ENCODE assay signal across 22 cellular contexts in the genomic region with DNA sequence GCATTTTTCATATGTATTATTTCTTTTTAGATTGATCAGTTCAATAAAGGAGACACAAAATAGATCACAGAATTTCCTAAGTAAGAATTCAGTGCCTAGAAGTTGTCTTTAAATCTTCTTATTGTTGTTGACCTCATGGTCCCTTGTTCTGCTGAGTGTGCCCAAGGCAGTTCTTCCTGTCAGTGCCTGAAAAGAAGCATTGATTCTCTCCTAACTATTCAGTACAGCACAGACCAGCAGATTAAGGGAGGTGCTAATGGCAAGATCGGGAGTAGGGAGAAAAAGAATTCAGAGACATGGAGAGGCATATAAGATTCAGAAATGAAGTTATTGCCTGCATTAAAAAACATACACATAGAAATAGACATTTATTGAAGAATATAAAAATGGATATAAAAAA.
DNase-seq lines count a peak whose midpoint lies in the region; ATAC-seq and TF ChIP-seq lines count a peak whose summit lies in the region.
"Had no signal": no experiment of that assay in that cellular context is flagged by ENCODE, and none has a peak within 500 bp of the region (broad histone marks: within the 10 kb centered on the region; RNA-seq: fewer than 3 reads in every experiment).

No MANE protein-coding gene starts in this region.

- no peaks in the 10 kb centered on the region for H3K79me2 ChIP-seq in neural progenitor cell (ENCODE audit: low read depth)

- H3K27ac ChIP-seq in HEK293 (ENCODE audit: extremely low read depth, low read depth, low read length) (no peak overlapping the region), neural progenitor cell (no peak overlapping the region)

- peak overlapping the region; percentile 54 for H3K27ac Mint-ChIP-seq in neural progenitor cell
- H3K27ac Mint-ChIP-seq in activated CD4-positive, alpha-beta T cell treated with anti-CD3 and anti-CD28 coated beads for 36 hours, result no peak overlapping the region
- H3K27ac Mint-ChIP-seq: T-helper 1 cell treated with Interleukin-12 subunit alpha and Interleukin-12 subunit beta and Interleukin-4 antibody, amounts not matched to agents 30 μg/mL and 1 μg/mL, for 36 hours had no signal

- H2AFZ ChIP-seq in neural progenitor cell (replicated peaks), result no peak overlapping the region

- DNase-seq in NCI-H82 treated with DMSO at 0.1 percent for 48 hours (lab: John Stamatoyannopoulos, UW; ENCODE audit: unreplicated experiment), result peak; percentile 89
- peak; percentile 41 for DNase-seq in epidermal melanocyte (ENCODE audit: insufficient read length, low spot score)
- DNase-seq in neural progenitor cell (ENCODE audit: low spot score), result peak; percentile 41
- no peak for DNase-seq in HK-2 (ENCODE audit: unreplicated experiment)
- DNase-seq in activated CD4-positive, alpha-beta T cell treated with anti-CD3 and anti-CD28 coated beads for 36 hours, result no peak
- DNase-seq in NOMO-1 treated with dmso at 0.1 percent for 144 hours (lab: John Stamatoyannopoulos, UW; ENCODE audit: unreplicated experiment), result no peak
- DNase-seq: ACHN, C1 segment of cervical spinal cord, Caco-2, DMS53, EL, GOT3, KG1, NCI-H1417, NCI-H187 treated with DMSO at 0.1 percent for 48 hours, NCI-H345, NCI-H526, SHP77 had no signal

- no peak for TF ChIP-seq CTCF in HEK293 (tag by site-specific recombination; IDR thresholded peaks at IDR 0.05)
- no peak for TF ChIP-seq CTCF in neural progenitor cell (IDR thresholded peaks at IDR 0.05)

- H3K36me3 ChIP-seq in HEK293 (ENCODE audit: control insufficient read depth in 2 of 2, insufficient read depth in 1 of 2, low read length in 2 of 2) (no peaks in the 10 kb centered on the region), neural progenitor cell (no peaks in the 10 kb centered on the region)

- CTCF ChIA-PET in HEK293 (lab: Yijun Ruan, JAX), result no interaction called here
- CTCF ChIA-PET in activated CD4-positive, alpha-beta T cell treated with anti-CD3 and anti-CD28 coated beads for 36 hours (lab: Charles Lee), result no interaction called here

- intact Hi-C loops in activated CD4-positive, alpha-beta T cell treated with anti-CD3 and anti-CD28 coated beads for 36 hours (cut with DNase I, micrococcal nuclease), result no loop called here

- H3K4me1 ChIP-seq in HEK293 (ENCODE audit: control insufficient read depth, insufficient read depth, low read length) (no peaks in the 10 kb centered on the region), neural progenitor cell (peaks cover 12% of the 10 kb centered on the region)
- H3K4me1 ChIP-seq: Caco-2 had no signal

- no peaks in the 10 kb centered on the region for H3K27me3 ChIP-seq in neural progenitor cell

- H3K9me3 ChIP-seq in HEK293 (ENCODE audit: control insufficient read depth, insufficient read depth, low read depth, low read length) (no peaks in the 10 kb centered on the region), neural progenitor cell (ENCODE audit: low read depth) (no peaks in the 10 kb centered on the region)
- H3K9me3 ChIP-seq: Caco-2 had no signal

- H3K4me3 ChIP-seq in HEK293 (ENCODE audit: low read depth, low read length) (no peak overlapping the region), neural progenitor cell (no peak overlapping the region)
- H3K4me3 ChIP-seq: GM12878 had no signal

- peaks cover 15% of the 10 kb centered on the region for H3K4me1 Mint-ChIP-seq in neural progenitor cell
- no peaks in the 10 kb centered on the region for H3K4me1 Mint-ChIP-seq in activated CD4-positive, alpha-beta T cell treated with anti-CD3 and anti-CD28 coated beads for 36 hours

- H3K4me3 Mint-ChIP-seq in neural progenitor cell, result no peak overlapping the region
- no peak overlapping the region for H3K4me3 Mint-ChIP-seq in activated CD4-positive, alpha-beta T cell treated with anti-CD3 and anti-CD28 coated beads for 36 hours
- H3K4me3 Mint-ChIP-seq: T-helper 1 cell treated with Interleukin-12 subunit alpha and Interleukin-12 subunit beta and Interleukin-4 antibody, amounts not matched to agents 30 μg/mL and 1 μg/mL, for 36 hours had no signal

- H3K9ac ChIP-seq in neural progenitor cell, result no peak overlapping the region

- no peaks in the 10 kb centered on the region for H3K9me3 Mint-ChIP-seq in neural progenitor cell
- no peaks in the 10 kb centered on the region for H3K9me3 Mint-ChIP-seq in activated CD4-positive, alpha-beta T cell treated with anti-CD3 and anti-CD28 coated beads for 36 hours (ENCODE audit: low read depth)

- POLR2A ChIA-PET in HEK293 (lab: Yijun Ruan, JAX), result no interaction called here
- POLR2A ChIA-PET in activated CD4-positive, alpha-beta T cell treated with anti-CD3 and anti-CD28 coated beads for 36 hours (lab: Charles Lee), result no interaction called here

- ATAC-seq in HG03442 (IDR thresholded peaks at IDR 0.05; ENCODE audit: unreplicated experiment), result no peak
- no peak for ATAC-seq in activated CD4-positive, alpha-beta T cell treated with anti-CD3 and anti-CD28 coated beads for 36 hours
- ATAC-seq: GM12878 had no signal

- no peaks in the 10 kb centered on the region for H3K36me3 Mint-ChIP-seq in neural progenitor cell
- H3K36me3 Mint-ChIP-seq in activated CD4-positive, alpha-beta T cell treated with anti-CD3 and anti-CD28 coated beads for 36 hours (ENCODE audit: low read depth), result no peaks in the 10 kb centered on the region

- no peaks in the 10 kb centered on the region for H4K20me1 ChIP-seq in neural progenitor cell (ENCODE audit: low read depth)

- H3K27me3 Mint-ChIP-seq in neural progenitor cell (ENCODE audit: insufficient read depth, low read depth), result no peaks in the 10 kb centered on the region
- H3K27me3 Mint-ChIP-seq in activated CD4-positive, alpha-beta T cell treated with anti-CD3 and anti-CD28 coated beads for 36 hours, result no peaks in the 10 kb centered on the region

- H3K4me2 ChIP-seq in neural progenitor cell, result peak overlapping the region; percentile 23

- no peaks in the 10 kb centered on the region for H3F3A ChIP-seq in neural progenitor cell (ENCODE audit: low read depth)

TF ChIP-seq in HEK293, 187 proteins besides CTCF, POLR2A, EP300 and RAD21:
- TF ChIP-seq KLF17 (tag by site-specific recombination; IDR thresholded peaks at IDR 0.05), result no peak
- no peak for TF ChIP-seq ZNF529 (tag by site-specific recombination; IDR thresholded peaks at IDR 0.05; ENCODE audit: insufficient replicate concordance)
- TF ChIP-seq ZEB2 (tag by site-specific recombination; IDR thresholded peaks at IDR 0.05), result no peak
- TF ChIP-seq TRIM28 (IDR thresholded peaks at IDR 0.05; ENCODE audit: borderline replicate concordance, low read length), result 0 out of 2 replicates have a peak, but pooled peaks have one; percentile 36

Comparison
In these comparisons a context has a peak if more than half of its experiments do, and no peak if none do; other contexts are left out.
1. DNase-seq: peak in NCI-H82 treated with DMSO at 0.1 percent for 48 hours (single experiment), epidermal melanocyte (single experiment) and neural progenitor cell (single experiment); none in HK-2 (single experiment), activated CD4-positive, alpha-beta T cell treated with anti-CD3 and anti-CD28 coated beads for 36 hours (single experiment) and NOMO-1 treated with dmso at 0.1 percent for 144 hours (single experiment).